In genomic region chr14:78157855-78158436, GRCh38 we compare ENCODE assay signal across 10 cellular contexts. TPM values are rescaled to one million over a fixed set of nuclear protein-coding genes. Genes with fewer than 3 reads are reported as not detected.
DNase-seq lines count a peak whose midpoint lies in the region; ATAC-seq, FAIRE-seq and TF ChIP-seq lines count a peak whose summit lies in the region.
"Had no signal": no experiment of that assay in that cellular context is flagged by ENCODE, and none has a peak within 500 bp of the region (broad histone marks: within the 10 kb centered on the region; RNA-seq: fewer than 3 reads in every experiment).

No MANE protein-coding gene starts in this region.

- no peak for TF ChIP-seq CTCF in K562 (IDR thresholded peaks at IDR 0.05 in 2 of 3, conservative IDR thresholded peaks at IDR 0.05 in 1 of 3; ENCODE audit: insufficient read depth in 2 of 3, low read depth in 1 of 3, low read length in 3 of 3)

- H3K9me2 ChIP-seq in GM23248 (ENCODE audit: insufficient read depth) = no peaks in the 10 kb centered on the region

- FAIRE-seq in K562 (lab: Jason Lieb, UNC) = no peak

- H3F3A ChIP-seq in GM23248 (ENCODE audit: insufficient read depth) = no peaks in the 10 kb centered on the region

- no peak overlapping the region for H3K27ac ChIP-seq in GM23248
- no peak overlapping the region for H3K27ac ChIP-seq in K562 (ENCODE audit: extremely low read depth, low read depth, low read length)
- H3K27ac ChIP-seq: suprapubic skin had no signal

- DNase-seq in GM23248 (peak; percentile 71), LoVo (ENCODE audit: low spot score) (peak; percentile 34), K562 (ENCODE audit: extremely low read depth in 1 of 4, low spot score in 3 of 4) (peak; percentile 12 to 16 (median 14)), midbrain (lab: John Stamatoyannopoulos, UW) (peak; percentile 8), COLO829 (ENCODE audit: low spot score) (no peak), SHP77 (lab: John Stamatoyannopoulos, UW) (no peak)
- no peak for DNase-seq in activated T-cell treated with anti-CD3 and anti-CD28 coated beads, Interleukin-2, amount 50 U/mL, for 1 hour
- DNase-seq: NCI-H2029 had no signal

- in situ Hi-C loops in GM23248 (cut with MboI) (no loop called here), K562 (cut with MboI) (no loop called here)

- H3K9me3 ChIP-seq in GM23248 (ENCODE audit: low read depth) (no peaks in the 10 kb centered on the region), K562 (replicated peaks; ENCODE audit: control insufficient read depth, insufficient read depth, low read depth, low read length) (no peaks in the 10 kb centered on the region)
- H3K9me3 ChIP-seq: suprapubic skin had no signal

- POLR2A ChIA-PET in K562 (lab: Yijun Ruan, JAX) = interaction anchor here (0.6 kb wide), 1 partner anchor 21 kb away, joined by 3 read pairs; no protein-coding TSS in a partner anchor

- H3K4me3 ChIP-seq in GM23248 = no peak overlapping the region
- H3K4me3 ChIP-seq in K562 = no peak overlapping the region
- H3K4me3 ChIP-seq: suprapubic skin had no signal

- CTCF ChIA-PET in K562 (lab: Yijun Ruan, JAX; ENCODE audit: low intra/inter-chr PET ratio) = no interaction called here

- H3K4me2 ChIP-seq in GM23248 (ENCODE audit: unreplicated experiment) = no peak overlapping the region
- H3K4me2 ChIP-seq in K562 (ENCODE audit: insufficient read depth, low read length) = no peak overlapping the region

- no peak for TF ChIP-seq EP300 in K562 (IDR thresholded peaks at IDR 0.05; ENCODE audit: low read length)

- TF ChIP-seq RAD21 in K562 (CRISPR knock-in tag; conservative IDR thresholded peaks at IDR 0.05 in 1 of 2, IDR thresholded peaks at IDR 0.05 in 1 of 2) = no peak

- TF ChIP-seq POLR2A in K562 (conservative IDR thresholded peaks at IDR 0.05) = no peak

- WGBS in GM23248 (ENCODE audit: low coverage in 1 of 2, low lambda C conversion rate in 2 of 2, missing lambda C conversion rate in 2 of 2), 2 experiments = 14% methylated on average over 11 of the region's 11 CpGs
- WGBS in K562 (ENCODE audit: insufficient coverage, low coverage, missing lambda C conversion rate) = 3% methylated on average over 11 of the region's 11 CpGs

- no peak for ATAC-seq in K562
- ATAC-seq: activated T-helper 17 cell treated with anti-CD3 and anti-CD28 coated beads, Interleukin-2, amount 50 U/mL, for 72 hours had no signal

- H3K79me2 ChIP-seq in GM23248 (ENCODE audit: insufficient read depth) (no peaks in the 10 kb centered on the region), K562 (ENCODE audit: control insufficient read depth, insufficient read depth, low read length) (no peaks in the 10 kb centered on the region)

- intact Hi-C loops in K562 (cut with micrococcal nuclease) = loop anchor here (10.0 kb wide), 1 partner anchor 293 kb away; no protein-coding TSS in a partner anchor

- BruUV-seq in K562 (replicated peaks; lab: Mats Ljungman, UMichigan) = no TSS peak

- H2AFZ ChIP-seq in GM23248 (no peak overlapping the region), K562 (ENCODE audit: low read depth, low read length) (no peak overlapping the region)

- no peaks in the 10 kb centered on the region for H3K4me1 ChIP-seq in GM23248 (ENCODE audit: insufficient read depth)
- no peaks in the 10 kb centered on the region; a peak in 1 of 5 replicates for H3K4me1 ChIP-seq in K562 (replicated peaks in 1 of 2; ENCODE audit: control insufficient read depth in 2 of 2, insufficient read depth in 2 of 2, low read length in 2 of 2)
- H3K4me1 ChIP-seq: suprapubic skin had no signal

- H3K36me3 ChIP-seq in GM23248 (ENCODE audit: low read depth) (no peaks in the 10 kb centered on the region), K562 (ENCODE audit: control insufficient read depth, insufficient read depth, low read length) (no peaks in the 10 kb centered on the region)
- H3K36me3 ChIP-seq: suprapubic skin had no signal

- no peaks in the 10 kb centered on the region for H3K9me1 ChIP-seq in K562 (ENCODE audit: control insufficient read depth, insufficient read depth, low read length)

- H4K20me1 ChIP-seq in GM23248 (ENCODE audit: insufficient read depth) (no peaks in the 10 kb centered on the region), K562 (replicated peaks; ENCODE audit: control insufficient read depth, insufficient read depth, low read length) (no peaks in the 10 kb centered on the region)

- H3K9ac ChIP-seq in GM23248 (no peak overlapping the region), K562 (ENCODE audit: insufficient read depth in 1 of 2, low read depth in 2 of 2, low read length in 2 of 2) (no peak overlapping the region)

- H3K27me3 ChIP-seq in GM23248 (replicated peaks; ENCODE audit: insufficient read depth) = no peaks in the 10 kb centered on the region
- no peaks in the 10 kb centered on the region for H3K27me3 ChIP-seq in K562 (ENCODE audit: control insufficient read depth in 2 of 2, insufficient read depth in 2 of 2, low read length in 2 of 2)

TF ChIP-seq in K562, 482 proteins besides CTCF, POLR2A, EP300 and RAD21 (continues in another document):
- TF ChIP-seq MAFK (IDR thresholded peaks at IDR 0.05; ENCODE audit: low read length) = peak; percentile 85
- 0 out of 2 replicates have a peak, but pooled peaks have one; percentile 48 for TF ChIP-seq ZNF766 (CRISPR knock-in tag; conservative IDR thresholded peaks at IDR 0.05)
- no peak for TF ChIP-seq SETDB1 (IDR thresholded peaks at IDR 0.05; ENCODE audit: low read length)
- TF ChIP-seq SIN3A (IDR thresholded peaks at IDR 0.05; ENCODE audit: borderline replicate concordance in 2 of 2, control insufficient read depth in 1 of 2, low read depth in 2 of 2, low read length in 2 of 2) = peak in 1 of 2 experiments; percentile 82; a peak in 2 of 4 replicates
- TF ChIP-seq MAFF (IDR thresholded peaks at IDR 0.05; ENCODE audit: low read length) = peak; percentile 85
- TF ChIP-seq BRD4 (IDR thresholded peaks at IDR 0.05) = no peak
- peak; percentile 84 for TF ChIP-seq C11orf30 (IDR thresholded peaks at IDR 0.05; ENCODE audit: low read depth)
- TF ChIP-seq, protein P1, sequence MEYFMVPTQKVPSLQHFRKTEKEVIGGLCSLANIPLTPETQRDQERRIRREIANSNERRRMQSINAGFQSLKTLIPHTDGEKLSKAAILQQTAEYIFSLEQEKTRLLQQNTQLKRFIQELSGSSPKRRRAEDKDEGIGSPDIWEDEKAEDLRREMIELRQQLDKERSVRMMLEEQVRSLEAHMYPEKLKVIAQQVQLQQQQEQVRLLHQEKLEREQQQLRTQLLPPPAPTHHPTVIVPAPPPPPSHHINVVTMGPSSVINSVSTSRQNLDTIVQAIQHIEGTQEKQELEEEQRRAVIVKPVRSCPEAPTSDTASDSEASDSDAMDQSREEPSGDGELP (CRISPR knock-in tag; IDR thresholded peaks at IDR 0.05; ENCODE audit: borderline replicate concordance) = peak; percentile 47; the same call in 1 of the 2 replicates
- TF ChIP-seq REST (CRISPR knock-in tag; IDR thresholded peaks at IDR 0.05; ENCODE audit: low read depth) = peak; percentile 93
- TF ChIP-seq ZNF24 (IDR thresholded peaks at IDR 0.05) = 0 out of 2 replicates have a peak, but pooled peaks have one; percentile 27
- TF ChIP-seq CBX1 (IDR thresholded peaks at IDR 0.05; ENCODE audit: low read depth) = no peak
- TF ChIP-seq ZNF316 (IDR thresholded peaks at IDR 0.05) = peak; percentile 84
- peak; percentile 94 for TF ChIP-seq EHMT2 (IDR thresholded peaks at IDR 0.05)

RNA-seq across cellular contexts. Expression of gene NRXN3, which starts 12.2 kb away (rescaled TPM):
- total RNA-seq in GM23248 (2014; rRNA removed; shearing (Covaris generic)) = 0.11 TPM in 1 of 2 replicates, not detected in the other
- 0.08 TPM in 1 of 2 replicates, not detected in the other for polyA plus RNA-seq in GM23248 (2016; fragmentation: Nextera tagmentation; extraction: Ambion mirVana)
- total RNA-seq in K562 (2011; cell fraction: chromatin; rRNA removed; ENCODE audit: low replicate concordance) = 0.51 TPM in 1 of 2 replicates, not detected in the other
- total RNA-seq in K562 (2011; cell fraction: nucleolus; rRNA removed) = 0.17 TPM in 1 of 2 replicates, not detected in the other
- not detected in 2 replicates for total RNA-seq in K562 (2011; cell fraction: nucleoplasm; rRNA removed)
- total RNA-seq in K562 (2014; rRNA removed) = not detected in 2 replicates
- not detected in 2 replicates for total RNA-seq in K562 (2014; rRNA removed; fragmentation: Illumina TruSeq; extraction: Trizol)
- total RNA-seq in K562 (2015; rRNA removed; fragmentation: Illumina TruSeq; extraction: Trizol) = not detected in 2 replicates
- 0.09 TPM in 1 of 2 replicates, not detected in the other for total RNA-seq in K562 (2021)
- polyA plus RNA-seq in K562 (2011; rRNA removed) = not detected in 2 replicates
- not detected in 2 replicates for polyA plus RNA-seq in K562 (2011; cell fraction: cytosol; rRNA removed)
- polyA plus RNA-seq in K562 (2011; cell fraction: nucleus; rRNA removed) = not detected in 2 replicates
- 0.04 and 0.64 TPM in 2 replicates for polyA plus RNA-seq in K562 (2012)
- polyA plus RNA-seq in K562 (2014; fragmentation: Illumina TruSeq; extraction: Trizol) = not detected in 2 replicates
- not detected for polyA plus RNA-seq in K562 (2014; fragmentation: Nextera tagmentation; extraction: Ambion mirVana)
- polyA plus RNA-seq in K562 (2014; rRNA removed) = not detected in 2 replicates
- not detected in 2 replicates for polyA minus RNA-seq in K562 (2011; rRNA and poly(A)+ RNA removed)
- polyA minus RNA-seq in K562 (2011; cell fraction: cytosol; rRNA and poly(A)+ RNA removed) = not detected in 2 replicates
- polyA minus RNA-seq in K562 (2011; cell fraction: nucleus; rRNA and poly(A)+ RNA removed) = not detected in 2 replicates
- total RNA-seq: activated T-helper 17 cell treated with anti-CD3 and anti-CD28 coated beads, Interleukin-2, amount 50 U/mL, for 72 hours had no signal

Comparison
In these comparisons a context has a peak if more than half of its experiments do, and no peak if none do; other contexts are left out.
1. DNase-seq: peak in GM23248 (single experiment), LoVo (single experiment), K562 (4 of 4) and midbrain (single experiment); none in COLO829 (single experiment), activated T-cell treated with anti-CD3 and anti-CD28 coated beads, Interleukin-2, amount 50 U/mL, for 1 hour (single experiment) and SHP77 (0 of 2).